ENCODE assay signal across 29 cellular contexts in genomic region chr13:50011461-50011860, GRCh38. TPM values are rescaled to one million over a fixed set of nuclear protein-coding genes. Genes with fewer than 3 reads are reported as not detected.
DNase-seq lines count a peak whose midpoint lies in the region; ATAC-seq and TF ChIP-seq lines count a peak whose summit lies in the region.
"Had no signal": no experiment of that assay in that cellular context is flagged by ENCODE, and none has a peak within 500 bp of the region (broad histone marks: within the 10 kb centered on the region; RNA-seq: fewer than 3 reads in every experiment).

No MANE protein-coding gene starts in this region.

- no peak overlapping the region for H2AFZ ChIP-seq in osteoblast (ENCODE audit: low read length)
- H2AFZ ChIP-seq: hepatocyte had no signal

- peaks cover 0 to 2% (median 0%) of the 10 kb centered on the region in 7 donors for H3K9me3 Mint-ChIP-seq in CD4-positive, CD25-positive, alpha-beta regulatory T cell
- no peaks in the 10 kb centered on the region for H3K9me3 Mint-ChIP-seq in activated B cell treated with CpG ODN at 0.5 μM for 24 hours
- H3K9me3 Mint-ChIP-seq in progenitor cell of endocrine pancreas (ENCODE audit: low read depth) = no peaks in the 10 kb centered on the region
- H3K9me3 Mint-ChIP-seq: activated T-helper 1 cell treated with anti-CD3 and anti-CD28 coated beads, Interleukin-12 subunit alpha, Interleukin-12 subunit beta, Interleukin-2, Interleukin-4 antibody, amounts not matched to agents 30 ng/mL and 10 ng/mL and 1 ng/mL, durations not matched to agents 14 hours and 24 hours and 36 hours; immature natural killer cell; mesothelial cell of epicardium; nephron had no signal

- H3K79me2 ChIP-seq in osteoblast (ENCODE audit: insufficient read depth, low read length) = peaks cover 71% of the 10 kb centered on the region

- no peaks in the 10 kb centered on the region for H3K27me3 Mint-ChIP-seq in CD4-positive, CD25-positive, alpha-beta regulatory T cell
- H3K27me3 Mint-ChIP-seq in activated B cell treated with CpG ODN at 0.5 μM for 24 hours (no peaks in the 10 kb centered on the region), progenitor cell of endocrine pancreas (no peaks in the 10 kb centered on the region)
- H3K27me3 Mint-ChIP-seq: T-helper 17 cell had no signal

- peaks cover 56% of the 10 kb centered on the region for H3K36me3 ChIP-seq in CD4-positive, CD25-positive, alpha-beta regulatory T cell (ENCODE audit: control insufficient read depth, insufficient read depth, low read length)
- peaks cover 43% of the 10 kb centered on the region for H3K36me3 ChIP-seq in osteoblast (ENCODE audit: insufficient read depth, low read length)
- H3K36me3 ChIP-seq: prostate gland had no signal

- peaks cover 48% of the 10 kb centered on the region for H3K36me3 Mint-ChIP-seq in CD4-positive, CD25-positive, alpha-beta regulatory T cell
- H3K36me3 Mint-ChIP-seq in activated B cell treated with CpG ODN at 0.5 μM for 24 hours (ENCODE audit: low read depth) (peaks cover 73% of the 10 kb centered on the region), progenitor cell of endocrine pancreas (ENCODE audit: insufficient read depth) (peaks cover 32% of the 10 kb centered on the region)

- no peak overlapping the region for H3K4me3 Mint-ChIP-seq in CD4-positive, CD25-positive, alpha-beta regulatory T cell
- H3K4me3 Mint-ChIP-seq in activated B cell treated with CpG ODN at 0.5 μM for 24 hours (no peak overlapping the region), progenitor cell of endocrine pancreas (ENCODE audit: low read depth) (no peak overlapping the region)
- H3K4me3 Mint-ChIP-seq: activated T-helper 1 cell treated with anti-CD3 and anti-CD28 coated beads, Interleukin-12 subunit alpha, Interleukin-12 subunit beta, Interleukin-2, Interleukin-4 antibody, amounts not matched to agents 30 ng/mL and 10 ng/mL and 1 ng/mL, durations not matched to agents 14 hours and 24 hours and 36 hours; immature natural killer cell; mesothelial cell of epicardium; nephron; T-helper 17 cell had no signal

- no peak overlapping the region for H3K4me3 ChIP-seq in CD4-positive, CD25-positive, alpha-beta regulatory T cell (ENCODE audit: low read depth, low read length)
- no peak overlapping the region for H3K4me3 ChIP-seq in osteoblast (ENCODE audit: insufficient read depth, low read length)
- H3K4me3 ChIP-seq: BLaER1 treated with 17β-estradiol and CSF1 and Interleukin-3, amounts not matched to agents 10 nM and 100 nM; hepatocyte; left ventricle myocardium inferior; prostate gland; stomach; upper lobe of left lung had no signal

- no peaks in the 10 kb centered on the region for H3K9me3 ChIP-seq in CD4-positive, CD25-positive, alpha-beta regulatory T cell (ENCODE audit: control insufficient read depth in 2 of 2, low read length in 2 of 2)
- no peaks in the 10 kb centered on the region for H3K9me3 ChIP-seq in osteoblast (ENCODE audit: low read depth, low read length)
- H3K9me3 ChIP-seq: left ventricle myocardium inferior, prostate gland, SK-N-SH, stomach, upper lobe of left lung had no signal

- H4K20me1 ChIP-seq in osteoblast (ENCODE audit: insufficient read depth, low read length) = peaks cover 4% of the 10 kb centered on the region

- POLR2A ChIA-PET in activated B cell treated with CpG ODN at 0.5 μM for 24 hours (lab: Charles Lee) = interaction anchor here (1.2 to 6.4 kb wide), 4 partner anchors 12 to 71 kb away, joined by 3 to 23 read pairs (median 6); partner anchors contain the start of gene TRIM13

- no peak overlapping the region for H3K4me2 ChIP-seq in osteoblast (ENCODE audit: insufficient read depth, low read length)
- H3K4me2 ChIP-seq: BLaER1 treated with 17β-estradiol and CSF1 and Interleukin-3, amounts not matched to agents 10 nM and 100 nM; hepatocyte; SK-N-SH had no signal

- CTCF ChIA-PET in activated B cell treated with CpG ODN at 0.5 μM for 24 hours (lab: Charles Lee) = interaction anchor here (1.0 kb wide), 1 partner anchor 14 kb away, joined by 4 read pairs; the partner anchor contains the start of gene TRIM13

- intact Hi-C loops in activated B cell treated with CpG ODN at 0.5 μM for 24 hours (cut with micrococcal nuclease) (no loop called here), left colon (cut with DNase I, micrococcal nuclease) (no loop called here), Right ventricle myocardium inferior (cut with DNase I) (no loop called here)

- no peaks in the 10 kb centered on the region for H3K4me1 ChIP-seq in CD4-positive, CD25-positive, alpha-beta regulatory T cell (ENCODE audit: control insufficient read depth, insufficient read depth, low read length, poor library complexity, severe bottlenecking)
- H3K4me1 ChIP-seq in osteoblast (ENCODE audit: insufficient read depth, low read length) = peaks cover 17% of the 10 kb centered on the region
- H3K4me1 ChIP-seq: prostate gland had no signal

- H3K4me1 Mint-ChIP-seq in CD4-positive, CD25-positive, alpha-beta regulatory T cell = peaks cover 31 to 59% (median 48%) of the 10 kb centered on the region in 4 donors
- H3K4me1 Mint-ChIP-seq in activated B cell treated with CpG ODN at 0.5 μM for 24 hours (peaks cover 27% of the 10 kb centered on the region), progenitor cell of endocrine pancreas (ENCODE audit: low read depth) (peaks cover 14% of the 10 kb centered on the region)

- no peak for TF ChIP-seq CTCF in activated B cell treated with CpG ODN at 0.5 μM for 24 hours (IDR thresholded peaks at IDR 0.05)
- TF ChIP-seq CTCF in progenitor cell of endocrine pancreas (IDR thresholded peaks at IDR 0.05; ENCODE audit: unreplicated experiment) = no peak
- TF ChIP-seq CTCF in osteoblast (IDR thresholded peaks at IDR 0.05; ENCODE audit: extremely low read depth, low read depth, low read length) = no peak

- no peak for ATAC-seq in CD4-positive, CD25-positive, alpha-beta regulatory T cell (ENCODE audit: low read depth in 2 of 2)
- ATAC-seq in activated B cell treated with CpG ODN at 0.5 μM for 24 hours (ENCODE audit: low read depth) (no peak), left colon (no peak), Right ventricle myocardium inferior (no peak)
- ATAC-seq: T-helper 17 cell had no signal

- peak overlapping the region in 2 of 3 donors; percentile 4 to 57 for H3K27ac Mint-ChIP-seq in CD4-positive, CD25-positive, alpha-beta regulatory T cell
- peak overlapping the region; percentile 26 for H3K27ac Mint-ChIP-seq in activated B cell treated with CpG ODN at 0.5 μM for 24 hours
- peak overlapping the region; percentile 82 for H3K27ac Mint-ChIP-seq in progenitor cell of endocrine pancreas
- H3K27ac Mint-ChIP-seq: activated T-helper 1 cell treated with anti-CD3 and anti-CD28 coated beads, Interleukin-12 subunit alpha, Interleukin-12 subunit beta, Interleukin-2, Interleukin-4 antibody, amounts not matched to agents 30 ng/mL and 10 ng/mL and 1 ng/mL, durations not matched to agents 14 hours and 24 hours and 36 hours; mesothelial cell of epicardium; nephron; T-helper 17 cell had no signal

- DNase-seq in CD4-positive, CD25-positive, alpha-beta regulatory T cell = no peak
- no peak for DNase-seq in activated B cell treated with CpG ODN at 0.5 μM for 24 hours
- peak; percentile 36 to 62 for DNase-seq in hippocampal formation (lab: John Stamatoyannopoulos, UW)
- DNase-seq in progenitor cell of endocrine pancreas (ENCODE audit: low spot score, unreplicated experiment) = no peak
- no peak for DNase-seq in left colon
- no peak for DNase-seq in osteoblast (ENCODE audit: insufficient read length, low spot score, missing footprints)
- no peak for DNase-seq in HK-2 (ENCODE audit: unreplicated experiment)
- no peak for DNase-seq in Right ventricle myocardium inferior (ENCODE audit: missing footprints)
- DNase-seq: activated CD4-positive, alpha-beta T cell treated with anti-CD3 and anti-CD28 coated beads for 48 hours; activated naive CD4-positive, alpha-beta T cell treated with anti-CD3 and anti-CD28 coated beads, Interleukin-2, amount 50 U/mL, for 16 hours; cerebellar nuclear complex; DMS79 treated with DMSO at 0.1 percent for 48 hours; immature natural killer cell; left ventricle myocardium inferior; NCI-H1048; NCI-H1694 treated with DMSO at 0.1 percent for 48 hours; NCI-H2171 treated with DMSO at 0.1 percent for 48 hours; SK-N-SH; stimulated activated CD4-positive, alpha-beta T cell treated with anti-CD3 and anti-CD28 coated beads, Interleukin-15, amount 100 ng/mL, for 24 hours; stomach; T-helper 17 cell; upper lobe of left lung had no signal

- H3K27me3 ChIP-seq in CD4-positive, CD25-positive, alpha-beta regulatory T cell (ENCODE audit: control insufficient read depth, insufficient read depth, low read length) = no peaks in the 10 kb centered on the region
- H3K27me3 ChIP-seq in osteoblast (ENCODE audit: insufficient read depth, low read length) = no peaks in the 10 kb centered on the region
- H3K27me3 ChIP-seq: BLaER1 treated with 17β-estradiol and CSF1 and Interleukin-3, amounts not matched to agents 10 nM and 100 nM; hepatocyte; stomach; upper lobe of left lung had no signal

- H3K27ac ChIP-seq in CD4-positive, CD25-positive, alpha-beta regulatory T cell (ENCODE audit: insufficient read depth, low read length, poor library complexity, severe bottlenecking) = no peak overlapping the region
- no peak overlapping the region for H3K27ac ChIP-seq in osteoblast (ENCODE audit: low read depth, low read length)
- H3K27ac ChIP-seq: BLaER1 treated with 17β-estradiol and CSF1 and Interleukin-3, amounts not matched to agents 10 nM and 100 nM; epithelial cell of prostate; hepatocyte; prostate gland; stomach; upper lobe of left lung had no signal

RNA-seq across cellular contexts. Expression of gene KCNRG, which starts 3.8 kb away (rescaled TPM):
- total RNA-seq in CD4-positive, CD25-positive, alpha-beta regulatory T cell = 0.47 TPM
- under 1 TPM; 0.15 to 0.89 (median 0.50) TPM for polyA plus RNA-seq in CD4-positive, CD25-positive, alpha-beta regulatory T cell
- total RNA-seq in activated B cell treated with CpG ODN at 0.5 μM for 24 hours (1.9 and 3.1 TPM in 2 replicates), progenitor cell of endocrine pancreas (1.3 and 2.2 TPM in 2 replicates), left colon (under 1 TPM; 0.55 to 0.92 TPM), osteoblast (4.0 and 5.0 TPM in 2 replicates), Right ventricle myocardium inferior (0.22 TPM)
- total RNA-seq: left ventricle myocardium inferior had no signal

RNA-seq across cellular contexts. Expression of gene TRIM13, which starts 14.6 kb away (rescaled TPM):
- total RNA-seq in CD4-positive, CD25-positive, alpha-beta regulatory T cell = 23.8 TPM
- polyA plus RNA-seq in CD4-positive, CD25-positive, alpha-beta regulatory T cell = 10 to 100 TPM; 10.2 to 22.5 (median 13.4) TPM
- total RNA-seq in activated B cell treated with CpG ODN at 0.5 μM for 24 hours = 49.3 and 54.4 TPM in 2 replicates
- total RNA-seq in progenitor cell of endocrine pancreas = 49.1 and 51.6 TPM in 2 replicates
- total RNA-seq in left colon = 10 to 100 TPM; 26.0 to 32.8 TPM
- 21.7 and 23.6 TPM in 2 replicates for total RNA-seq in osteoblast
- 24.2 TPM for total RNA-seq in Right ventricle myocardium inferior

Comparison
In these comparisons a context has a peak if more than half of its experiments do, and no peak if none do; other contexts are left out.
1. DNase-seq: peak in hippocampal formation (2 of 2); none in CD4-positive, CD25-positive, alpha-beta regulatory T cell (0 of 3), activated B cell treated with CpG ODN at 0.5 μM for 24 hours (single experiment), progenitor cell of endocrine pancreas (single experiment), left colon (0 of 2), osteoblast (single experiment), HK-2 (single experiment) and Right ventricle myocardium inferior (single experiment).
2. H3K27ac Mint-ChIP-seq: peak in every context shown above with its lines; median percentile 82 in progenitor cell of endocrine pancreas; 30 in CD4-positive, CD25-positive, alpha-beta regulatory T cell; 26 in activated B cell treated with CpG ODN at 0.5 μM for 24 hours.